Comparison of ENCODE assay signal across 34 cellular contexts in the genomic region with DNA sequence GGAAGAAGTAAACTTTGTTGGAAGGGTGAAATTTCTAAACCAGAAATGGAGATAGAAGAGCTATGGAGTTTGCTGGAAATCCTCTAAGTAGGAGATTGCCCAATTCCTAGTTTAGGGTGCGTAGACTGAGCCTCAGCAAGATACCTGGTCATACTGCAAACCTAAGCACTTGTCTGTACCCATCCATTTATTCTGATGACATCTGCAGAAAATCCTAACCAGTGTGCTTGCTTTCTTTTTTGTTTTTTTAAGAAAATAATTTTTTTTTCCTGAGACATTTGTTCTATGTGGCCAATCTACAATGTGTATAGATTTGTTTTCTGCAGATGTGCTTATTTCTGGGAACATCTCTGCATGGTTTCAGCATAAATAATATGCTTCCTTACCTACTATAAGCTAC.
"Had no signal": no experiment of that assay in that cellular context is flagged by ENCODE, and none has a peak within 500 bp of the region (broad histone marks: within the 10 kb centered on the region; RNA-seq: fewer than 3 reads in every experiment).

No MANE protein-coding gene starts in this region.

- H3K27ac ChIP-seq: adrenal gland, ascending aorta, body of pancreas, brain microvascular endothelial cell, breast epithelium, cardiac muscle cell had no signal

- H3K36me3 ChIP-seq: adrenal gland, ascending aorta, brain microvascular endothelial cell, breast epithelium, cardiac muscle cell had no signal

- FAIRE-seq: astrocyte, bronchial epithelial cell had no signal

- H3K27me3 ChIP-seq: adrenal gland, ascending aorta, body of pancreas, brain microvascular endothelial cell, breast epithelium, cardiac muscle cell had no signal

- DNase-seq: activated effector memory CD4-positive, alpha-beta T cell treated with anti-CD3 and anti-CD28 coated beads, Interleukin-2, amount 50 U/mL, for 16 hours; activated effector memory CD4-positive, alpha-beta T cell treated with Interleukin-2 at 50 U/mL for 16 hours; activated gamma-delta T cell; activated gamma-delta T cell treated with Interleukin-2 at 50 U/mL for 16 hours; activated naive CD4-positive, alpha-beta T cell; activated naive CD4-positive, alpha-beta T cell treated with anti-CD3 and anti-CD28 coated beads for 36 hours; activated naive CD4-positive, alpha-beta T cell treated with anti-CD3 and anti-CD28 coated beads, Interleukin-2, amount 10 ng/mL, durations not matched to agents 7 days and 5 days; activated naive CD4-positive, alpha-beta T cell treated with anti-CD3 and anti-CD28 coated beads, Interleukin-2, amount 50 U/mL, for 16 hours; activated naive CD4-positive, alpha-beta T cell treated with Interleukin-2 at 50 U/mL for 16 hours; activated naive CD8-positive, alpha-beta T cell treated with anti-CD3 and anti-CD28 coated beads for 36 hours; activated naive CD8-positive, alpha-beta T cell treated with anti-CD3 and anti-CD28 coated beads, Interleukin-2, amount 10 ng/mL, durations not matched to agents 7 days and 5 days; activated naive CD8-positive, alpha-beta T cell treated with anti-CD3 and anti-CD28 coated beads, Interleukin-2, amount 50 U/mL, for 24 hours; activated T-cell treated with anti-CD3 and anti-CD28 coated beads, Interleukin-2, amount 50 U/mL, for 1 hour; activated T-cell treated with anti-CD3 and anti-CD28 coated beads, Interleukin-2, amount 50 U/mL, for 24 hours; activated T-cell treated with anti-CD3 and anti-CD28 coated beads, Interleukin-2, amount 50 U/mL, for 4 hours; activated T-cell treated with anti-CD3 and anti-CD28 coated beads, Interleukin-2, amount 50 U/mL, for 48 hours; activated T-cell treated with anti-CD3 and anti-CD28 coated beads, Interleukin-2, amount 50 U/mL, for 72 hours; adrenal gland; amniotic stem cell; amygdala; anterior cingulate cortex; aorta; body of pancreas; brain microvascular endothelial cell; caudate nucleus; central memory CD4-positive, alpha-beta T cell; cerebellar nuclear complex had no signal

- ATAC-seq: activated naive CD4-positive, alpha-beta T cell treated with anti-CD3 and anti-CD28 coated beads, Interleukin-2, amount 50 U/mL, for 72 hours; activated naive CD8-positive, alpha-beta T cell treated with anti-CD3 and anti-CD28 coated beads, Interleukin-2, amount 50 U/mL, for 24 hours; activated T-cell treated with anti-CD3 and anti-CD28 coated beads, Interleukin-2, amount 50 U/mL, for 4 hours; activated T-cell treated with anti-CD3 and anti-CD28 coated beads, Interleukin-2, amount 50 U/mL, for 72 hours; activated T-helper 17 cell treated with anti-CD3 and anti-CD28 coated beads, Interleukin-2, amount 50 U/mL, for 72 hours; body of pancreas had no signal

- H3K4me3 ChIP-seq: adrenal gland, ascending aorta, body of pancreas, breast epithelium, cardiac muscle cell had no signal

- H3K4me1 ChIP-seq: adrenal gland, ascending aorta, body of pancreas, breast epithelium had no signal

- H3K9me3 ChIP-seq: adrenal gland, ascending aorta, body of pancreas, breast epithelium had no signal
